10 cellular contexts compared by ENCODE assay signal in genomic region chr17:80959330-80960036, GRCh38. TPM values are rescaled to one million over a fixed set of nuclear protein-coding genes. Genes with fewer than 3 reads are reported as not detected.
DNase-seq lines count a peak whose midpoint lies in the region; ATAC-seq and TF ChIP-seq lines count a peak whose summit lies in the region.
"Had no signal": no experiment of that assay in that cellular context is flagged by ENCODE, and none has a peak within 500 bp of the region (broad histone marks: within the 10 kb centered on the region; RNA-seq: fewer than 3 reads in every experiment).

No MANE protein-coding gene starts in this region.

- no peak overlapping the region for H3K4me3 Mint-ChIP-seq in activated T-cell treated with anti-CD3 and anti-CD28 coated beads, Interleukin-2, amount 50 U/mL, for 4 hours
- H3K4me3 Mint-ChIP-seq: IgD-negative memory B cell had no signal

- H3K4me1 Mint-ChIP-seq in activated T-cell treated with anti-CD3 and anti-CD28 coated beads, Interleukin-2, amount 50 U/mL, for 4 hours (ENCODE audit: low read depth), result no peaks in the 10 kb centered on the region

- no peak for ATAC-seq in activated T-cell treated with anti-CD3 and anti-CD28 coated beads, Interleukin-2, amount 50 U/mL, for 4 hours

- H3K27ac ChIP-seq in 22Rv1, result peak overlapping the region; percentile 40; the same call in 1 of the 2 replicates

- peaks cover 5% of the 10 kb centered on the region for H3K36me3 Mint-ChIP-seq in activated T-cell treated with anti-CD3 and anti-CD28 coated beads, Interleukin-2, amount 50 U/mL, for 4 hours (ENCODE audit: insufficient read depth)

- in situ Hi-C loops in GM13977 (cut with MboI; ENCODE audit: low pct_unique_long_range_greater_than_20kb, low sequenced_read_pairs, unreplicated experiment), result loop anchor here (25.0 kb wide), 1 partner anchor 397 kb away; no protein-coding TSS in a partner anchor

- DNase-seq in NCI-H1694 treated with DMSO at 0.1 percent for 48 hours (lab: John Stamatoyannopoulos, UW), result peak; percentile 11
- DNase-seq in fibroblast of peridontal ligament (ENCODE audit: extremely low read depth), result peak; percentile 84
- DNase-seq in myocyte (ENCODE audit: low read depth), result peak; percentile 98
- no peak for DNase-seq in RPMI8226
- DNase-seq in GM13977 (ENCODE audit: low spot score), result no peak
- DNase-seq in activated T-cell treated with anti-CD3 and anti-CD28 coated beads, Interleukin-2, amount 50 U/mL, for 4 hours, result no peak
- DNase-seq in NCI-H187 (lab: John Stamatoyannopoulos, UW), result no peak
- DNase-seq: AML-193 had no signal

- H3K9me3 Mint-ChIP-seq in activated T-cell treated with anti-CD3 and anti-CD28 coated beads, Interleukin-2, amount 50 U/mL, for 4 hours, result no peaks in the 10 kb centered on the region
- H3K9me3 Mint-ChIP-seq: IgD-negative memory B cell had no signal

- no peaks in the 10 kb centered on the region for H3K27me3 Mint-ChIP-seq in activated T-cell treated with anti-CD3 and anti-CD28 coated beads, Interleukin-2, amount 50 U/mL, for 4 hours (ENCODE audit: low read depth)
- H3K27me3 Mint-ChIP-seq: IgD-negative memory B cell had no signal

- TF ChIP-seq CTCF in 22Rv1 (IDR thresholded peaks at IDR 0.05) (no peak), GM13977 (IDR thresholded peaks at IDR 0.05; ENCODE audit: extremely low read depth, insufficient read depth, missing control alignments) (no peak)

RNA-seq across cellular contexts. Expression of gene CHMP6, which starts 32.2 kb away (rescaled TPM):
- 14.8 and 18.0 TPM in 2 replicates for total RNA-seq in myocyte
- polyA plus RNA-seq in myocyte (2012), result 31.3 TPM
- 10 to 100 TPM; 35.7 to 42.4 (median 42.1) TPM for total RNA-seq in activated T-cell treated with anti-CD3 and anti-CD28 coated beads, Interleukin-2, amount 50 U/mL, for 4 hours

Comparison
In these comparisons a context has a peak if more than half of its experiments do, and no peak if none do; other contexts are left out.
1. DNase-seq: peak in NCI-H1694 treated with DMSO at 0.1 percent for 48 hours (single experiment), fibroblast of peridontal ligament (single experiment) and myocyte (single experiment); none in RPMI8226 (single experiment), GM13977 (single experiment), activated T-cell treated with anti-CD3 and anti-CD28 coated beads, Interleukin-2, amount 50 U/mL, for 4 hours (single experiment) and NCI-H187 (0 of 2).